1 cellular context compared by ENCODE assay signal in genomic region chr6:160222491-160222890, GRCh38.
TF ChIP-seq lines count a peak whose summit lies in the region.

No MANE protein-coding gene starts in this region.

TF ChIP-seq in H1, 55 proteins besides CTCF, POLR2A, EP300 and RAD21:
- TF ChIP-seq TEAD4 (IDR thresholded peaks at IDR 0.05; ENCODE audit: low read depth, low read length): peak; percentile 66
- TF ChIP-seq GABPA (IDR thresholded peaks at IDR 0.05; ENCODE audit: borderline replicate concordance, insufficient read depth, low read length): no peak
- TF ChIP-seq SP1 (IDR thresholded peaks at IDR 0.05; ENCODE audit: low read depth, low read length): no peak
- TF ChIP-seq SP4 (IDR thresholded peaks at IDR 0.05; ENCODE audit: low read length): no peak
- TF ChIP-seq POU5F1 (IDR thresholded peaks at IDR 0.05; ENCODE audit: low read depth, low read length): no peak
- TF ChIP-seq CEBPB (IDR thresholded peaks at IDR 0.05; ENCODE audit: low read depth, low read length): no peak
- TF ChIP-seq YY1 (IDR thresholded peaks at IDR 0.05; ENCODE audit: low read depth, low read length): no peak
- TF ChIP-seq KDM5A (IDR thresholded peaks at IDR 0.05; ENCODE audit: low read length): no peak
- no peak for TF ChIP-seq MAFK (IDR thresholded peaks at IDR 0.05; ENCODE audit: low read depth, low read length)
- no peak for TF ChIP-seq ZNF274 (IDR thresholded peaks at IDR 0.05; ENCODE audit: borderline replicate concordance, extremely low read depth, low read length)
- TF ChIP-seq CBX8 (IDR thresholded peaks at IDR 0.05; ENCODE audit: borderline replicate concordance, low read depth, low read length): no peak
- TF ChIP-seq NRF1 (IDR thresholded peaks at IDR 0.05; ENCODE audit: low read depth, low read length): no peak
- TF ChIP-seq CHD2 (IDR thresholded peaks at IDR 0.05; ENCODE audit: low read length): no peak
- no peak for TF ChIP-seq ATF3 (IDR thresholded peaks at IDR 0.05; ENCODE audit: insufficient read depth, low read depth, low read length)
- TF ChIP-seq NANOG (IDR thresholded peaks at IDR 0.05; ENCODE audit: insufficient read depth, low read depth, low read length, poor library complexity, severe bottlenecking): peak; percentile 69
- TF ChIP-seq CHD7 (IDR thresholded peaks at IDR 0.05; ENCODE audit: insufficient replicate concordance, low read length): peak; percentile 21
- no peak; the same call in 1 of the 2 replicates for TF ChIP-seq KDM1A (IDR thresholded peaks at IDR 0.05; ENCODE audit: borderline replicate concordance, low read length)
- TF ChIP-seq HDAC2 (IDR thresholded peaks at IDR 0.05; ENCODE audit: borderline replicate concordance in 1 of 2, low read depth in 2 of 2, low read length in 2 of 2): peak in 1 of 2 experiments; percentile 24; a peak in 1 of 4 replicates
- no peak for TF ChIP-seq CBX5 (IDR thresholded peaks at IDR 0.05; ENCODE audit: low read depth, low read length)
- no peak for TF ChIP-seq RBBP5 (IDR thresholded peaks at IDR 0.05; ENCODE audit: borderline replicate concordance, low read depth, low read length)
